In the genomic region with DNA sequence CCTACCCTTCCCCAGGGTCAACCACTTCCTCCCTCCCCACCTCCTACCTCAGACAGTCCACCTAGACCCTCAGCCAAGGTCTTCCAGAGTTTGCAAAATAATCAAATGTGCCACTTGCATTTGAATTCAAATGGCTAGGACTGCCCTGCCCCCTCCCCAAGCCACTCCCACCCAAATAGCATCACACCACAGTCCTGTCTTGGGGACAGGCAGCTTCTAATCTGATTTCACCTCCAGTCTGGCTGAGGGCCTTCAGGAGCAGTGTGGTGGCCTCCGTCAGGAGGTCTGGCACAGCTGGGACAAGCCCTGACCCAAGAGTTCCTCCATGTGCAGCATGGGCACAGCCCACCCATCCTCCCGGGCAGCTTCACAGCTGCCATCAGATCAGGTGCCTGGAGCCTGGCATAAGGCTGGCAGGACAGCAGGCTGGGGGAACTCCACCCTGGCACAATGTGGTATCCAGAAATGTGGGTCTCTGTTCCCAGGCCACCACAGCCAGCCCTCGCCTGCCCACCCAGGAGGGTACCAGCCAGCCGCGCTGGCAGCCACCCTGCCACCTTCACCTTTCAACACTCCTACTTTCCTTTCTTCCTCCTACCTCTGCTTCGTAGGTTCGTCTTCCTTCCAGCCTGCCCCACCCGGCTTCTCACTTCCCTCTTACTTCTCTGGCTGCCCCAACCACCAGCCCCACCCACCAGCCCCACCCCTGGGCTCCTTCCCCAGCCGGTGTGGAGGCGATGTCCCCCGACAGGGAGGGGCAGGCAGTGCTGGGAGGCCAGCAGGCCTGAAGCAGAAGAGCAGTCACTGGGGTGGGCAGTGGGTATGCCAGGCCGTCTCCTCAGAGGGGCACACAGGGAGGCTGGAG, we compare ENCODE assay signal across 7 cellular contexts. TPM values are rescaled to one million over a fixed set of nuclear protein-coding genes. Genes with fewer than 3 reads are reported as not detected.
DNase-seq lines count a peak whose midpoint lies in the region; ATAC-seq and TF ChIP-seq lines count a peak whose summit lies in the region.

A gene with protein sequence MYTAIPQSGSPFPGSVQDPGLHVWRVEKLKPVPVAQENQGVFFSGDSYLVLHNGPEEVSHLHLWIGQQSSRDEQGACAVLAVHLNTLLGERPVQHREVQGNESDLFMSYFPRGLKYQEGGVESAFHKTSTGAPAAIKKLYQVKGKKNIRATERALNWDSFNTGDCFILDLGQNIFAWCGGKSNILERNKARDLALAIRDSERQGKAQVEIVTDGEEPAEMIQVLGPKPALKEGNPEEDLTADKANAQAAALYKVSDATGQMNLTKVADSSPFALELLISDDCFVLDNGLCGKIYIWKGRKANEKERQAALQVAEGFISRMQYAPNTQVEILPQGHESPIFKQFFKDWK (minus strand): TSS at position 648 of the 865 bp plus-strand sequence. CDS start 8,221 bp downstream, outside the sequence.

- H3K27ac ChIP-seq in muscle layer of duodenum (ENCODE audit: low read length) (peak within 1 kb of the TSS; percentile 63), vagina (peak within 1 kb of the TSS; percentile 85)

- peak within 1 kb of the TSS; percentile 83 for H3K27ac Mint-ChIP-seq in T-cell
- peak within 1 kb of the TSS; percentile 92 for H3K27ac Mint-ChIP-seq in dendritic cell treated with granulocyte-macrophage colony-stimulating factor and Interleukin-4, amounts not matched to agents 40 ng/mL and 50 ng/mL, for 4 days

- POLR2A ChIA-PET in T-cell (lab: Charles Lee) = interaction anchor here in 1 of 2 donors (0.6 kb wide), 1 partner anchor 9 kb away, joined by 3 read pairs; no protein-coding TSS in a partner anchor

- H3K27me3 ChIP-seq in muscle layer of duodenum (ENCODE audit: low read depth, low read length) (no peaks in the 10 kb centered on the region), vagina (no peaks in the 10 kb centered on the region)

- H3K36me3 ChIP-seq in muscle layer of duodenum (ENCODE audit: control insufficient read depth in 1 of 2, insufficient read depth in 2 of 2, low read length in 2 of 2) = no peaks in the 10 kb centered on the region
- no peaks in the 10 kb centered on the region for H3K36me3 ChIP-seq in vagina

- peaks cover 3 to 7% of the 10 kb centered on the region in 2 donors for H3K27me3 Mint-ChIP-seq in T-cell
- H3K27me3 Mint-ChIP-seq in dendritic cell treated with granulocyte-macrophage colony-stimulating factor and Interleukin-4, amounts not matched to agents 40 ng/mL and 50 ng/mL, for 4 days = no peaks in the 10 kb centered on the region

- DNase-seq in T-cell (peak in 20 of 34 experiments; percentile 15 to 64 (median 28)), vagina (ENCODE audit: extremely low spot score in 2 of 2) (no peak), NCI-H2227 (lab: John Stamatoyannopoulos, UW; ENCODE audit: unreplicated experiment) (no peak)

- peak within 1 kb of the TSS; percentile 62 to 82 (median 77) for H3K4me3 Mint-ChIP-seq in T-cell
- H3K4me3 Mint-ChIP-seq in dendritic cell treated with granulocyte-macrophage colony-stimulating factor and Interleukin-4, amounts not matched to agents 40 ng/mL and 50 ng/mL, for 4 days = peak within 1 kb of the TSS; percentile 88

- no peaks in the 10 kb centered on the region for H3K9me3 Mint-ChIP-seq in T-cell
- no peaks in the 10 kb centered on the region for H3K9me3 Mint-ChIP-seq in dendritic cell treated with granulocyte-macrophage colony-stimulating factor and Interleukin-4, amounts not matched to agents 40 ng/mL and 50 ng/mL, for 4 days

- no peak for TF ChIP-seq POLR2A in vagina (IDR thresholded peaks at IDR 0.05)

- H3K4me3 ChIP-seq in muscle layer of duodenum (ENCODE audit: low read depth in 1 of 2, low read length in 2 of 2) (peak within 1 kb of the TSS in 1 of 2 donors; percentile 39), vagina (peak within 1 kb of the TSS; percentile 30 to 32)

- TF ChIP-seq CTCF in vagina (IDR thresholded peaks at IDR 0.05) = no peak

- H3K9me3 ChIP-seq in muscle layer of duodenum (ENCODE audit: control insufficient read depth in 1 of 2, low read length in 2 of 2) (no peaks in the 10 kb centered on the region), vagina (no peaks in the 10 kb centered on the region)

- ATAC-seq in GM19324 (IDR thresholded peaks at IDR 0.05; ENCODE audit: low FRiP score, unreplicated experiment) = peak; percentile 80
- ATAC-seq in HG03196 (IDR thresholded peaks at IDR 0.05; ENCODE audit: unreplicated experiment) = peak; percentile 38
- ATAC-seq in T-cell (replicated peaks in 1 of 4) = peak in 3 of 4 experiments; percentile 15 to 34 (median 20)

- intact Hi-C loops in dendritic cell treated with granulocyte-macrophage colony-stimulating factor and Interleukin-4, amounts not matched to agents 40 ng/mL and 50 ng/mL, for 4 days (cut with micrococcal nuclease) = loop anchor here (5.0 kb wide), 1 partner anchor 187 kb away; a partner anchor contains a TSS
- intact Hi-C loops in vagina (cut with DNase I) = no loop called here

- CTCF ChIA-PET in T-cell (lab: Charles Lee) = no interaction called here

- peaks cover 55 to 64% (median 61%) of the 10 kb centered on the region in 3 donors for H3K4me1 Mint-ChIP-seq in T-cell
- peaks cover 95% of the 10 kb centered on the region for H3K4me1 Mint-ChIP-seq in dendritic cell treated with granulocyte-macrophage colony-stimulating factor and Interleukin-4, amounts not matched to agents 40 ng/mL and 50 ng/mL, for 4 days (ENCODE audit: low read depth)

- peaks cover 10 to 18% of the 10 kb centered on the region in 2 donors for H3K4me1 ChIP-seq in muscle layer of duodenum (ENCODE audit: control insufficient read depth in 1 of 2, insufficient read depth in 2 of 2, low read length in 2 of 2)
- H3K4me1 ChIP-seq in vagina = peaks cover 75% of the 10 kb centered on the region

- H3K36me3 Mint-ChIP-seq in T-cell = no peaks in the 10 kb centered on the region
- peaks cover 15% of the 10 kb centered on the region for H3K36me3 Mint-ChIP-seq in dendritic cell treated with granulocyte-macrophage colony-stimulating factor and Interleukin-4, amounts not matched to agents 40 ng/mL and 50 ng/mL, for 4 days (ENCODE audit: low read depth)

RNA-seq across cellular contexts. Expression of the gene that starts here (rescaled TPM):
- total RNA-seq in T-cell (10 to 100 TPM; 30.1 to 71.7 (median 41.2) TPM), vagina (165 TPM)

Comparison
In these comparisons a context has a peak if more than half of its experiments do, and no peak if none do; other contexts are left out.
1. ATAC-seq: peak in every context shown above with its lines; median percentile 80 in GM19324; 38 in HG03196; 20 in T-cell.
2. DNase-seq: peak in T-cell (20 of 34); none in vagina (0 of 2) and NCI-H2227 (single experiment).